ENCODE assay signal across 1 cellular context in genomic region chr10:58335306-58336005, GRCh38.
A peak's percentile ranks its signal among the peaks of the same experiment; 100 is the strongest.
TF ChIP-seq lines count a peak whose summit lies in the region.

No MANE protein-coding gene starts in this region.

TF ChIP-seq in HepG2, 621 proteins besides CTCF, POLR2A, EP300 and RAD21 (continued from another document):
- TF ChIP-seq SNAPC4 (CRISPR knock-in tag; IDR thresholded peaks at IDR 0.05), result no peak
- TF ChIP-seq ZNF792 (CRISPR knock-in tag; IDR thresholded peaks at IDR 0.05), result no peak
- no peak for TF ChIP-seq ZNF335 (CRISPR knock-in tag; IDR thresholded peaks at IDR 0.05)
- 0 out of 2 replicates have a peak, but pooled peaks have one; percentile 80 for TF ChIP-seq ZNF343 (CRISPR knock-in tag; IDR thresholded peaks at IDR 0.05)
- peak; percentile 55 for TF ChIP-seq AGO2 (optimal IDR thresholded peaks at IDR 0.05; ENCODE audit: low read depth, low read length)
